ENCODE assay signal across 8 cellular contexts in the genomic region with DNA sequence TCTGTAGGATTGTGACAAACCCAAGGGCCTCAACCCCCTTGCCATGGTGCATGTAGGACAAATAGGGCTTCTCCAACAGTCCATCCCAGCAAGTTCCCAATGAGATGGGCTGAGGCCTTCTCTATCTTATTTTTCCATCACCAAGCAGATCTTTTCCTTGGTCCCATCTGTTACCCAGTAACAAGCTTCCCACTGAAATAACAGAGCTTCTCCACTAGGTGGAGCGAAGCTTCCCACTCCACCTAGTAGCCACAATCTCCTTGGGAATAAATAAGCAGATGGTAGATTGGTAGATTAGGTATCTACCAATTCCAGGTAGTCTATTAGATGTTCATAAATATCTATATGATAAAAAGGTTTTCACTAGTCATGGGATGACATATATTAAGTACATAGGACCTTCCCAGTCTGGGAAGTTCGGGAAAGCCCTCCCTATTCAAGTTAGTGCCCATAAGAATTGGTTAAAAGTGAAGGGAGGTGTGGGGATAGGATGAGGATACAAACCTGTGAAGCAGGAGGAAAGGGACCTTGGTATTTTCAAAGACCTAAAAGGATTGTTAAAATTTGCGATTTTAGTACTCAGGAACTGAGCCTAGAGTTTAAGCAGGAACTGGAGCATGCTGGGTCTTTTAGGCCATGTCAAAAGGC. TPM values are rescaled to one million over a fixed set of nuclear protein-coding genes. Genes with fewer than 3 reads are reported as not detected.
A peak's percentile ranks its signal among the peaks of the same experiment; 100 is the strongest.
DNase-seq lines count a peak whose midpoint lies in the region; ATAC-seq and TF ChIP-seq lines count a peak whose summit lies in the region.

No MANE protein-coding gene starts in this region.

- peak; percentile 56 for TF ChIP-seq CTCF in fibroblast of villous mesenchyme (IDR thresholded peaks at IDR 0.05; ENCODE audit: insufficient read depth, low read depth, low read length)

- no peaks in the 10 kb centered on the region for H3K4me1 ChIP-seq in NT2/D1 (ENCODE audit: insufficient read depth, insufficient read length)

- H3K9me3 ChIP-seq in NT2/D1 (ENCODE audit: insufficient read depth, low read length), result no peaks in the 10 kb centered on the region; the same call in 1 of the 2 replicates

- H3K4me3 ChIP-seq in NT2/D1 (ENCODE audit: insufficient read length, low read depth) (no peak overlapping the region), fibroblast of villous mesenchyme (ENCODE audit: low read depth, low read length) (no peak overlapping the region)

- no peak overlapping the region for H3K9ac ChIP-seq in NT2/D1 (ENCODE audit: insufficient read length, low read depth)

- peak; percentile 36 for DNase-seq in AG08396 (ENCODE audit: low spot score)
- DNase-seq in NT2/D1 (ENCODE audit: low read depth, low spot score), result peak; percentile 9
- peak; percentile 14 for DNase-seq in fibroblast of villous mesenchyme (ENCODE audit: low read depth)
- no peak for DNase-seq in central memory CD4-positive, alpha-beta T cell
- DNase-seq in NOMO-1 treated with dmso at 0.1 percent for 144 hours (lab: John Stamatoyannopoulos, UW; ENCODE audit: unreplicated experiment), result no peak

- no peaks in the 10 kb centered on the region for H3K27me3 ChIP-seq in NT2/D1 (ENCODE audit: insufficient read depth, insufficient read length)

- H3K36me3 ChIP-seq in NT2/D1 (ENCODE audit: insufficient read depth, insufficient read length, low read length), result no peaks in the 10 kb centered on the region

- peak; percentile 54 for ATAC-seq in GM18511 (IDR thresholded peaks at IDR 0.05; ENCODE audit: unreplicated experiment)
- no peak for ATAC-seq in HG03108 (IDR thresholded peaks at IDR 0.05; ENCODE audit: unreplicated experiment)
- ATAC-seq in GM19324 (IDR thresholded peaks at IDR 0.05; ENCODE audit: low FRiP score, unreplicated experiment), result no peak

RNA-seq across cellular contexts. Expression of a gene that starts 5.9 kb away (rescaled TPM):
- not detected in 2 replicates for total RNA-seq in fibroblast of villous mesenchyme

RNA-seq across cellular contexts. Expression of a gene that starts 14.0 kb away (rescaled TPM):
- total RNA-seq in fibroblast of villous mesenchyme, result not detected in 2 replicates

RNA-seq across cellular contexts. Expression of a gene that starts 24.4 kb away (rescaled TPM):
- not detected in 2 replicates for total RNA-seq in fibroblast of villous mesenchyme

RNA-seq across cellular contexts. Expression of a gene that starts 37.8 kb away (rescaled TPM):
- under 0.01 TPM in 2 replicates for total RNA-seq in fibroblast of villous mesenchyme

RNA-seq across cellular contexts. Expression of a gene that starts 50.7 kb away (rescaled TPM):
- not detected in 2 replicates for total RNA-seq in fibroblast of villous mesenchyme

Comparison
In these comparisons a context has a peak if more than half of its experiments do, and no peak if none do; other contexts are left out.
1. DNase-seq: peak in AG08396 (single experiment), NT2/D1 (single experiment) and fibroblast of villous mesenchyme (single experiment); none in central memory CD4-positive, alpha-beta T cell (single experiment) and NOMO-1 treated with dmso at 0.1 percent for 144 hours (single experiment).